8 cellular contexts compared by ENCODE assay signal in the genomic region with DNA sequence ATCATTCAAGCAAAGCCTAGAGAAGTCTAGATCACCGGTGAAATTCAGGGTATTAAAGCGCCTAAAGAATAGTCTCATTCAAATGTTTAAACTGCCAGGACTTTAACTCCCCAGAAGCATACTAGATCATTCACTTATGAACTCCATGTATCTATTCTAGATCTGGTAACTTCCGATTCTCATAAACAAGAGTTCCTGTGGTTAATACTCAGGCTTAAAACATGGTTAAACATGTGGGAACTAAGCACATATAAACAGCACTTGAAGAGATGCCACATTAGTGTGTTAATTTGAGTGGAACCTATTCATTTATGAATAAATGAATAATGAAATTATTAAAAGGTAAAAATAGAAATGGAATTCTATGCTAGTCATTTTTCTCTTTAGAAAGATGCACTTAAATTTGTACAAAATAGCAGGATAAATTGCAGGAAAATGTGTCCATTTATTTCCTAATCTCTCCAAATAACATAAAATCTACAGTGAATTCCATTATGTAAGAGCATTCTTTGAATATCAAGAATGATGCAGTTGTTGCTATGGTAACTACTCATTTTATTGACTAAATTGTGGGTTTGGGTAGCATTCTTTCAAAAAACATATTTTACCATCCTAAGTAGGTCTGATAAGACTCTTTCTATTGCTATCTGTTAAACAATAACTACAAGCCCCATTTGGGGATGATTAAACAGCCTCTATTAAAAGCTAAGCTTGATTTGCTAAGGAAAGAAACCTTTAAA.
A peak's percentile ranks its signal among the peaks of the same experiment; 100 is the strongest.
DNase-seq lines count a peak whose midpoint lies in the region; TF ChIP-seq lines count a peak whose summit lies in the region.

No MANE protein-coding gene starts in this region.

- no peaks in the 10 kb centered on the region for H3K27me3 ChIP-seq in neural cell (ENCODE audit: insufficient read depth, low read depth, low read length)

- H3K9me3 ChIP-seq in neural cell (ENCODE audit: low read length), result no peaks in the 10 kb centered on the region

- no peak for TF ChIP-seq EP300 in neural cell (conservative IDR thresholded peaks at IDR 0.05; ENCODE audit: poor library complexity, severe bottlenecking)

- H3K27ac ChIP-seq in coronary artery, result no peak overlapping the region
- peak overlapping the region; percentile 94 for H3K27ac ChIP-seq in neural cell (ENCODE audit: low read length)

- H3K36me3 ChIP-seq in neural cell (ENCODE audit: insufficient read depth, low read length), result peaks cover 8% of the 10 kb centered on the region

- H2AFZ ChIP-seq in neural cell (ENCODE audit: low read depth, low read length), result no peak overlapping the region

- H3K9ac ChIP-seq in neural cell (ENCODE audit: low read length), result peak overlapping the region; percentile 93

- H3K4me2 ChIP-seq in neural cell (ENCODE audit: low read length), result peak overlapping the region; percentile 97

- H3K9me2 ChIP-seq in neural cell (ENCODE audit: insufficient read depth, low read length), result no peaks in the 10 kb centered on the region

- H3K79me2 ChIP-seq in neural cell (replicated peaks; ENCODE audit: insufficient read depth, low read length), result peaks cover 66% of the 10 kb centered on the region

- TF ChIP-seq RAD21 in neural cell (conservative IDR thresholded peaks at IDR 0.05), result no peak

- TF ChIP-seq CTCF in coronary artery (IDR thresholded peaks at IDR 0.05) (no peak), neural cell (IDR thresholded peaks at IDR 0.05; ENCODE audit: poor library complexity, severe bottlenecking) (no peak)

- peak; percentile 73 for DNase-seq in EH (ENCODE audit: low read depth)
- peak; percentile 8 for DNase-seq in MV-4-11 (lab: John Stamatoyannopoulos, UW)
- no peak for DNase-seq in coronary artery (ENCODE audit: low spot score)
- DNase-seq in COR-L47 (lab: John Stamatoyannopoulos, UW), result no peak
- no peak for DNase-seq in hippocampal formation (lab: John Stamatoyannopoulos, UW)
- no peak for DNase-seq in inferior parietal cortex (ENCODE audit: extremely low spot score)
- DNase-seq in NCI-H2107 treated with DMSO at 0.1 percent for 48 hours (lab: John Stamatoyannopoulos, UW; ENCODE audit: unreplicated experiment), result no peak

- no peaks in the 10 kb centered on the region for H3F3A ChIP-seq in neural cell (ENCODE audit: insufficient read depth, low read length, poor library complexity, severe bottlenecking)

- H3K4me3 ChIP-seq in coronary artery (peak overlapping the region; percentile 96), neural cell (ENCODE audit: low read length) (peak overlapping the region; percentile 82)

- H4K20me1 ChIP-seq in neural cell (ENCODE audit: insufficient read depth), result no peaks in the 10 kb centered on the region

TF ChIP-seq in neural cell, 6 proteins besides CTCF, POLR2A, EP300 and RAD21:
- TF ChIP-seq MXI1 (conservative IDR thresholded peaks at IDR 0.05; ENCODE audit: poor library complexity, severe bottlenecking), result no peak
- TF ChIP-seq SMC3 (conservative IDR thresholded peaks at IDR 0.05; ENCODE audit: poor library complexity), result no peak
- TF ChIP-seq REST (IDR thresholded peaks at IDR 0.05; ENCODE audit: borderline replicate concordance), result no peak
- TF ChIP-seq POLR2AphosphoS5 (IDR thresholded peaks at IDR 0.05), result no peak
- no peak for TF ChIP-seq EZH2 (IDR thresholded peaks at IDR 0.05; ENCODE audit: borderline replicate concordance, insufficient read depth, low read length, poor library complexity, severe bottlenecking)
- TF ChIP-seq TAF1 (IDR thresholded peaks at IDR 0.05; ENCODE audit: low read depth), result no peak

Comparison
In these comparisons a context has a peak if more than half of its experiments do, and no peak if none do; other contexts are left out.
1. DNase-seq: peak in EH (single experiment) and MV-4-11 (single experiment); none in coronary artery (single experiment), COR-L47 (single experiment), hippocampal formation (0 of 2), inferior parietal cortex (single experiment) and NCI-H2107 treated with DMSO at 0.1 percent for 48 hours (single experiment).